Comparison of ENCODE assay signal across 1 cellular context in genomic region chr20:50271201-50271600, GRCh38.
TF ChIP-seq lines count a peak whose summit lies in the region.

No MANE protein-coding gene starts in this region.

TF ChIP-seq in HepG2, 621 proteins besides CTCF, POLR2A, EP300 and RAD21 (continued from another document):
- TF ChIP-seq, protein P1, sequence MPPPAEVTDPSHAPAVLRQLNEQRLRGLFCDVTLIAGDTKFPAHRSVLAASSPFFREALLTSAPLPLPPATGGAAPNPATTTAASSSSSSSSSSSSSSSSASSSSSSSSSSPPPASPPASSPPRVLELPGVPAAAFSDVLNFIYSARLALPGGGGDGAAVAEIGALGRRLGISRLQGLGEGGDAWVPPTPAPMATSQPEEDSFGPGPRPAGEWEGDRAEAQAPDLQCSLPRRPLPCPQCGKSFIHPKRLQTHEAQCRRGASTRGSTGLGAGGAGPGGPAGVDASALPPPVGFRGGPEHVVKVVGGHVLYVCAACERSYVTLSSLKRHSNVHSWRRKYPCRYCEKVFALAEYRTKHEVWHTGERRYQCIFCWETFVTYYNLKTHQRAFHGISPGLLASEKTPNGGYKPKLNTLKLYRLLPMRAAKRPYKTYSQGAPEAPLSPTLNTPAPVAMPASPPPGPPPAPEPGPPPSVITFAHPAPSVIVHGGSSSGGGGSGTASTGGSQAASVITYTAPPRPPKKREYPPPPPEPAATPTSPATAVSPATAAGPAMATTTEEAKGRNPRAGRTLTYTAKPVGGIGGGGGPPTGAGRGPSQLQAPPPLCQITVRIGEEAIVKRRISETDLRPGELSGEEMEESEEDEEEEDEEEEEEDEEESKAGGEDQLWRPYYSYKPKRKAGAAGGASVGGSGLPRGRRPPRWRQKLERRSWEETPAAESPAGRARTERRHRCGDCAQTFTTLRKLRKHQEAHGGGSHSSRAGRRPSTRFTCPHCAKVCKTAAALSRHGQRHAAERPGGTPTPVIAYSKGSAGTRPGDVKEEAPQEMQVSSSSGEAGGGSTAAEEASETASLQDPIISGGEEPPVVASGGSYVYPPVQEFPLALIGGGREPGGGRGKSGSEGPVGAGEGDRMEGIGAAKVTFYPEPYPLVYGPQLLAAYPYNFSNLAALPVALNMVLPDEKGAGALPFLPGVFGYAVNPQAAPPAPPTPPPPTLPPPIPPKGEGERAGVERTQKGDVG (CRISPR knock-in tag; IDR thresholded peaks at IDR 0.05; ENCODE audit: borderline replicate concordance), result no peak
